In genomic region chr16:8923199-8923598, GRCh38 we compare ENCODE assay signal across 12 cellular contexts. TPM values are rescaled to one million over a fixed set of nuclear protein-coding genes. Genes with fewer than 3 reads are reported as not detected.
"Had no signal": no experiment of that assay in that cellular context is flagged by ENCODE, and none has a peak within 500 bp of the region (broad histone marks: within the 10 kb centered on the region; RNA-seq: fewer than 3 reads in every experiment).

No MANE protein-coding gene starts in this region.

- H3K9me3 ChIP-seq: tibial nerve, vagina had no signal

- H3K27me3 ChIP-seq: tibial nerve, vagina had no signal

- H3K27ac ChIP-seq: skin epidermis, tibial nerve, vagina had no signal

- H3K4me3 ChIP-seq: skin epidermis, tibial nerve, vagina had no signal

- H3K4me1 ChIP-seq: vagina had no signal

- DNase-seq: activated CD4-positive, alpha-beta memory T cell treated with anti-CD3 and anti-CD28 coated beads, Interleukin-2, amount 10 ng/mL, durations not matched to agents 7 days and 5 days; activated CD4-positive, alpha-beta T cell treated with anti-CD3 and anti-CD28 coated beads for 1 hour; activated naive CD4-positive, alpha-beta T cell treated with Interleukin-2 at 50 U/mL for 16 hours; erythroblast; islet precursor cell had no signal

RNA-seq across cellular contexts. Expression of gene LITAFD, which starts 41.0 kb away (rescaled TPM):
- total RNA-seq: activated CD4-positive, alpha-beta memory T cell treated with anti-CD3 and anti-CD28 coated beads, Interleukin-2, amount 10 ng/mL, durations not matched to agents 7 days and 5 days; left lobe of liver; osteocyte; renal cortical epithelial cell; tibial nerve; vagina had no signal
- polyA plus RNA-seq: adipose tissue had no signal
